In the genomic region with DNA sequence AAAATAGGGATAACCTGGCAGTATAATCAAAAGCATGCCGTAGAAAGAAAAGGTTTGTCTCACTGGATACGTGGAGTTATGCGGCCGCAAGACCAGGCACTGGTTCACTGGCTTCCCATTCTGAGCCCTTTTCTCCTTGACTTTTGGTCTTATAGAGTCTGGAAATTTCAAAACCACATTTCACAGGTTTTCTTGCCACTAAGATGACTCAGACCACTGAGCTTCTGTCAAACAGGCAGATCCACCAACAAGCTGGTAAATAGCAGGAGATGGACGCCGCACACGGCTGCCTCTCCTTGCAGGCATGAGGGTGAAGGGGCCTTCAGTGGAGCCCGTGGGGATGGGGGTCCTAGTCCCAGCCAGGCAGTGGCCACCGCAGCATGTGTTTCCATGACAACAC, we compare ENCODE assay signal across 17 cellular contexts. TPM values are rescaled to one million over a fixed set of nuclear protein-coding genes. Genes with fewer than 3 reads are reported as not detected.
DNase-seq lines count a peak whose midpoint lies in the region; ATAC-seq and TF ChIP-seq lines count a peak whose summit lies in the region.
"Had no signal": no experiment of that assay in that cellular context is flagged by ENCODE, and none has a peak within 500 bp of the region (broad histone marks: within the 10 kb centered on the region; RNA-seq: fewer than 3 reads in every experiment).

No MANE protein-coding gene starts in this region.

- H3K4me3 Mint-ChIP-seq in stimulated activated naive CD8-positive, alpha-beta T cell treated with anti-CD3 and anti-CD28 coated beads, Interleukin-15, amount 100 ng/mL, for 72 hours, result no peak overlapping the region
- H3K4me3 Mint-ChIP-seq: activated CD4-positive, alpha-beta memory T cell treated with anti-CD3 and anti-CD28 coated beads for 36 hours; activated naive CD8-positive, alpha-beta T cell treated with anti-CD3 and anti-CD28 coated beads, Interleukin-2, amount 10 ng/mL, durations not matched to agents 7 days and 5 days; mesothelial cell of epicardium had no signal

- no peaks in the 10 kb centered on the region for H3K4me1 ChIP-seq in adipocyte (ENCODE audit: control insufficient read depth, insufficient read depth, low read length)
- H3K4me1 ChIP-seq: tibial nerve had no signal

- peaks cover 9% of the 10 kb centered on the region in 2 donors for H3K9me3 Mint-ChIP-seq in stimulated activated naive CD8-positive, alpha-beta T cell treated with anti-CD3 and anti-CD28 coated beads, Interleukin-15, amount 100 ng/mL, for 72 hours

- H3K9ac ChIP-seq in adipocyte (ENCODE audit: low read length), result no peak overlapping the region

- H3K36me3 ChIP-seq in adipocyte (ENCODE audit: control insufficient read depth, insufficient read depth, low read length, severe bottlenecking), result no peaks in the 10 kb centered on the region
- H3K36me3 ChIP-seq: tibial nerve had no signal

- no peaks in the 10 kb centered on the region for H3K27me3 ChIP-seq in adipocyte (replicated peaks; ENCODE audit: control insufficient read depth, insufficient read depth, low read length)
- H3K27me3 ChIP-seq: tibial nerve had no signal

- H3K27me3 Mint-ChIP-seq in stimulated activated naive CD8-positive, alpha-beta T cell treated with anti-CD3 and anti-CD28 coated beads, Interleukin-15, amount 100 ng/mL, for 72 hours, result peaks cover 7% of the 10 kb centered on the region
- H3K27me3 Mint-ChIP-seq: activated CD4-positive, alpha-beta memory T cell treated with anti-CD3 and anti-CD28 coated beads for 36 hours had no signal

- H3K4me3 ChIP-seq in adipocyte (ENCODE audit: low read length), result no peak overlapping the region
- no peak overlapping the region for H3K4me3 ChIP-seq in foreskin fibroblast (ENCODE audit: low read depth in 1 of 2, low read length in 2 of 2)
- H3K4me3 ChIP-seq: tibial nerve had no signal

- ATAC-seq in stimulated activated naive CD8-positive, alpha-beta T cell treated with anti-CD3 and anti-CD28 coated beads, Interleukin-15, Interleukin-2, amounts not matched to agents 100 U/mL and 50 U/mL, for 24 hours, result peak; percentile 73
- ATAC-seq in stimulated activated naive CD8-positive, alpha-beta T cell treated with anti-CD3 and anti-CD28 coated beads, Interleukin-15, amount 100 ng/mL, for 72 hours, result no peak
- no peak for ATAC-seq in HG02970 (IDR thresholded peaks at IDR 0.05; ENCODE audit: low FRiP score, unreplicated experiment)

- H3K9me3 ChIP-seq in adipocyte (ENCODE audit: control insufficient read depth, low read length), result no peaks in the 10 kb centered on the region

- peak overlapping the region in 1 of 2 donors; percentile 89 for H3K27ac Mint-ChIP-seq in stimulated activated naive CD8-positive, alpha-beta T cell treated with anti-CD3 and anti-CD28 coated beads, Interleukin-15, amount 100 ng/mL, for 72 hours
- H3K27ac Mint-ChIP-seq: activated CD4-positive, alpha-beta memory T cell treated with anti-CD3 and anti-CD28 coated beads for 36 hours; activated naive CD8-positive, alpha-beta T cell treated with anti-CD3 and anti-CD28 coated beads, Interleukin-2, amount 10 ng/mL, durations not matched to agents 7 days and 5 days; mesothelial cell of epicardium had no signal

- TF ChIP-seq CTCF in foreskin fibroblast (IDR thresholded peaks at IDR 0.05; ENCODE audit: low read depth, low read length), result no peak

- H3K4me1 Mint-ChIP-seq in stimulated activated naive CD8-positive, alpha-beta T cell treated with anti-CD3 and anti-CD28 coated beads, Interleukin-15, amount 100 ng/mL, for 72 hours, result no peaks in the 10 kb centered on the region
- H3K4me1 Mint-ChIP-seq: activated naive CD8-positive, alpha-beta T cell treated with anti-CD3 and anti-CD28 coated beads, Interleukin-2, amount 10 ng/mL, durations not matched to agents 7 days and 5 days; mesothelial cell of epicardium had no signal

- no peak for DNase-seq in stimulated activated naive CD8-positive, alpha-beta T cell treated with anti-CD3 and anti-CD28 coated beads, Interleukin-15, Interleukin-2, amounts not matched to agents 100 U/mL and 50 U/mL, for 24 hours
- DNase-seq in stimulated activated naive CD8-positive, alpha-beta T cell treated with anti-CD3 and anti-CD28 coated beads, Interleukin-15, amount 100 ng/mL, for 72 hours, result no peak
- DNase-seq in adipocyte (ENCODE audit: low read depth) (peak; percentile 7), foreskin fibroblast (peak; percentile 23 to 51), NCI-H774 (lab: John Stamatoyannopoulos, UW) (no peak), SK-N-DZ (ENCODE audit: low spot score) (no peak)
- no peak for DNase-seq in activated CD4-positive, alpha-beta T cell treated with anti-CD3 and anti-CD28 coated beads for 4 hours
- DNase-seq: activated CD4-positive, alpha-beta memory T cell treated with anti-CD3 and anti-CD28 coated beads for 36 hours; activated naive CD8-positive, alpha-beta T cell treated with anti-CD3 and anti-CD28 coated beads, Interleukin-2, amount 10 ng/mL, durations not matched to agents 7 days and 5 days; activated T-cell treated with anti-CD3 and anti-CD28 coated beads, Interleukin-2, amount 50 U/mL, for 48 hours; GOT3; kidney; NCI-H226; stimulated activated CD4-positive, alpha-beta T cell treated with anti-CD3 and anti-CD28 coated beads, Interleukin-4, amount 100 ng/mL, for 24 hours had no signal

RNA-seq across cellular contexts. Expression of gene KLF6, which starts 55.6 kb away (rescaled TPM):
- polyA plus RNA-seq in SK-N-DZ (2014; cell fraction: cytosol; rRNA removed), result 2.4 and 2.5 TPM in 2 replicates
- polyA plus RNA-seq in SK-N-DZ (2014; cell fraction: nucleus; rRNA removed), result 6.6 and 14.0 TPM in 2 replicates

Comparison
In these comparisons a context has a peak if more than half of its experiments do, and no peak if none do; other contexts are left out.
1. DNase-seq: peak in adipocyte (single experiment) and foreskin fibroblast (2 of 2); none in stimulated activated naive CD8-positive, alpha-beta T cell treated with anti-CD3 and anti-CD28 coated beads, Interleukin-15, Interleukin-2, amounts not matched to agents 100 U/mL and 50 U/mL, for 24 hours (single experiment), stimulated activated naive CD8-positive, alpha-beta T cell treated with anti-CD3 and anti-CD28 coated beads, Interleukin-15, amount 100 ng/mL, for 72 hours (0 of 2), NCI-H774 (single experiment), SK-N-DZ (single experiment) and activated CD4-positive, alpha-beta T cell treated with anti-CD3 and anti-CD28 coated beads for 4 hours (0 of 2).